In the genomic region with DNA sequence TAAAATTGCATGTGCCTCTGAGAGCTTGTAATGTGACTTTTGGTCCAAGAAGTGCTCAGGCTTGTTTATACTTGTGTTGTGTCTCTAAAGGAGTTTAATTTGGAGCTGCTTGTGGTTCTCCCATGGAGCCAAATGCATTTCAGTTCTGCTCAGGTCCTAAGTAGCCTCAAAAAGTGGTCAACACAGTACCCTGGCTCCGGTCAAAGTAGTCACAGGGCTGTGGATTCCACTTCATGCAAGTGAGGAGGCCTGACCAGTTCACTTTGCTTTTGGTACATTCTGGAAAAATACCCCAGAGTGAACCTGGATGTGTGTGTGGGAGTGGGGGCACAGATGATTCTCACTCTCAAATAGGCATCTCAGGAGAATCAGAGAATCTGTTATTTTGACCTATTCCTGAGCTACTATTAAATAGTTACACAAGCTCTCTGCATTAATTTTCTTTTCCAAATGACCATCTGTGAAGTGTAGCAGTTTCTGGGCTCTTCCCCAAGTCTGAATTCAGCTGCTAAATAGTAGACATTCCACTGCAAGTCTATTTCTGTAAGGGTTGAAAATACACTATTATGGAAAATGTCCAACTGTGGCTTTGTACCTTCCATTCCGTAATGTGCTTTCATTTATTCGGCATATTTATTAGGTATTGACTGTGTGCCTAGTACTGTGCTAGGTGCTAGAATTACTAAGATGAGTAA, we compare ENCODE assay signal across 13 cellular contexts. TPM values are rescaled to one million over a fixed set of nuclear protein-coding genes. Genes with fewer than 3 reads are reported as not detected.
A peak's percentile ranks its signal among the peaks of the same experiment; 100 is the strongest.
DNase-seq lines count a peak whose midpoint lies in the region; ATAC-seq and TF ChIP-seq lines count a peak whose summit lies in the region.
"Had no signal": no experiment of that assay in that cellular context is flagged by ENCODE, and none has a peak within 500 bp of the region (broad histone marks: within the 10 kb centered on the region; RNA-seq: fewer than 3 reads in every experiment).

No MANE protein-coding gene starts in this region.

- no peak for TF ChIP-seq CTCF in AG04449 (IDR thresholded peaks at IDR 0.05; ENCODE audit: insufficient read depth, low read length, missing control alignments)
- TF ChIP-seq CTCF in heart left ventricle (IDR thresholded peaks at IDR 0.05) = no peak
- no peak for TF ChIP-seq CTCF in prostate gland (IDR thresholded peaks at IDR 0.05)
- TF ChIP-seq CTCF in body of pancreas (IDR thresholded peaks at IDR 0.05) = no peak

- H3K4me3 ChIP-seq in AG04449 (ENCODE audit: low read depth, low read length) (no peak overlapping the region), heart left ventricle (no peak overlapping the region), prostate gland (no peak overlapping the region), body of pancreas (no peak overlapping the region)

- POLR2A ChIA-PET in AG04449 (lab: Yijun Ruan, JAX) = interaction anchor here (0.6 kb wide), 1 partner anchor 803 kb away, joined by 3 read pairs; no protein-coding TSS in a partner anchor

- CTCF ChIA-PET in AG04449 (lab: Yijun Ruan, JAX) = interaction anchor here (1.1 to 1.8 kb wide), 4 partner anchors 18 to 136 kb away, joined by 3 to 6 read pairs (median 4); a partner anchor contains a TSS

- no peak for TF ChIP-seq POLR2A in heart left ventricle (IDR thresholded peaks at IDR 0.05)
- no peak for TF ChIP-seq POLR2A in prostate gland (IDR thresholded peaks at IDR 0.05)
- TF ChIP-seq POLR2A in erythroblast (IDR thresholded peaks at IDR 0.05; ENCODE audit: low read length) = no peak
- TF ChIP-seq POLR2A in body of pancreas (IDR thresholded peaks at IDR 0.05) = no peak

- H3K36me3 ChIP-seq in heart left ventricle (peaks cover 0 to 89% (median 56%) of the 10 kb centered on the region in 9 donors), prostate gland (no peaks in the 10 kb centered on the region), body of pancreas (replicated peaks in 1 of 2; ENCODE audit: insufficient read depth in 1 of 2, low read depth in 2 of 2) (peaks cover 0 to 14% of the 10 kb centered on the region in 2 donors)

- ATAC-seq in heart left ventricle (peak; percentile 55 to 76 (median 61)), HG02642 (IDR thresholded peaks at IDR 0.05; ENCODE audit: poor library complexity, unreplicated experiment) (no peak), body of pancreas (no peak)
- ATAC-seq: activated CD4-positive, CD25-positive, alpha-beta regulatory T cell treated with anti-CD3 and anti-CD28 coated beads, Interleukin-2, amount 50 U/mL, for 24 hours had no signal

- peaks cover 0 to 37% (median 13%) of the 10 kb centered on the region in 12 donors for H3K4me1 ChIP-seq in heart left ventricle
- H3K4me1 ChIP-seq in prostate gland (replicated peaks) = peaks cover 5% of the 10 kb centered on the region
- no peaks in the 10 kb centered on the region for H3K4me1 ChIP-seq in body of pancreas

- H3K27ac ChIP-seq in heart left ventricle (peak overlapping the region; percentile 26 to 89 (median 68)), prostate gland (peak overlapping the region; percentile 57 to 64), body of pancreas (no peak overlapping the region)

- H3K9me3 ChIP-seq in heart left ventricle (no peaks in the 10 kb centered on the region), prostate gland (no peaks in the 10 kb centered on the region), body of pancreas (no peaks in the 10 kb centered on the region)

- no peaks in the 10 kb centered on the region for H3K27me3 ChIP-seq in heart left ventricle
- no peaks in the 10 kb centered on the region for H3K27me3 ChIP-seq in prostate gland (replicated peaks; ENCODE audit: insufficient read depth)
- H3K27me3 ChIP-seq in body of pancreas = no peaks in the 10 kb centered on the region

- intact Hi-C loops in heart left ventricle (cut with DNase I) (loop anchor here in 1 of 10 donors (10.0 kb wide), 1 partner anchor 233 kb away; a partner anchor contains a TSS), prostate gland (cut with DNase I) (no loop called here), body of pancreas (cut with DNase I) (no loop called here)

- 26 to 44% (median 40%) methylated on average over 3 of the region's 3 CpGs for WGBS in heart left ventricle, 4 donors
- WGBS in prostate gland = 16% methylated on average over 3 of the region's 3 CpGs
- 69 to 71% methylated on average over 3 of the region's 3 CpGs for WGBS in body of pancreas, 2 donors

- DNase-seq in AG04449 (ENCODE audit: low read depth, low spot score) = peak; percentile 62
- peak; percentile 87 for DNase-seq in astrocyte of the hippocampus (ENCODE audit: low read depth, low spot score)
- no peak for DNase-seq in heart left ventricle
- DNase-seq in prostate gland (ENCODE audit: low spot score) = no peak
- no peak for DNase-seq in T-helper 2 cell
- no peak for DNase-seq in erythroblast (lab: John Stamatoyannopoulos, UW)
- no peak for DNase-seq in body of pancreas
- DNase-seq: EL; NCI-H1105; NCI-H774; stimulated activated CD4-positive, alpha-beta T cell treated with anti-CD3 and anti-CD28 coated beads, Interleukin-12 subunit alpha, Interleukin-12 subunit beta, amount 100 ng/mL, for 4 hours had no signal

RNA-seq across cellular contexts. Expression of a gene that starts 31.7 kb away (rescaled TPM):
- total RNA-seq in heart left ventricle = 10 to 100 TPM; 16.8 to 27.0 (median 20.7) TPM
- polyA plus RNA-seq in heart left ventricle = 1 to 10 TPM; 3.0 to 6.2 TPM
- 10 to 100 TPM; 31.8 to 52.0 TPM for total RNA-seq in prostate gland
- total RNA-seq in body of pancreas = 10 to 100 TPM in 1 of 2 donors, 1 to 10 TPM in 1; 5.6 to 13.2 TPM

RNA-seq across cellular contexts. Expression of a gene that starts 43.5 kb away (rescaled TPM):
- total RNA-seq in heart left ventricle = 10 to 100 TPM; 12.4 to 24.8 (median 18.8) TPM
- polyA plus RNA-seq in heart left ventricle = 10 to 100 TPM in 1 of 2 donors, 1 to 10 TPM in 1; 6.2 to 10.2 TPM
- 10 to 100 TPM; 11.7 to 15.2 TPM for total RNA-seq in prostate gland
- total RNA-seq in body of pancreas = 10 to 100 TPM in 1 of 2 donors, 1 to 10 TPM in 1; 6.9 to 11.9 TPM

Comparison
In these comparisons a context has a peak if more than half of its experiments do, and no peak if none do; other contexts are left out.
1. DNase-seq: peak in AG04449 (single experiment) and astrocyte of the hippocampus (single experiment); none in heart left ventricle (0 of 5), prostate gland (single experiment), T-helper 2 cell (0 of 5), erythroblast (0 of 2) and body of pancreas (0 of 4).
2. ATAC-seq: peak in heart left ventricle (4 of 4); none in HG02642 (single experiment) and body of pancreas (single experiment).
3. H3K27ac ChIP-seq: peak in heart left ventricle (12 of 12) and prostate gland (2 of 2); none in body of pancreas (0 of 4).